In genomic region chr2:12685145-12685544, GRCh38 we compare ENCODE assay signal across 1 cellular context.
TF ChIP-seq lines count a peak whose summit lies in the region.

No MANE protein-coding gene starts in this region.

TF ChIP-seq in PFSK-1, 5 proteins besides CTCF, POLR2A, EP300 and RAD21 (continued from another document):
- 0 out of 4 replicates have a peak, but pooled peaks of 1 of the 2 experiments have one; percentile 9 for TF ChIP-seq REST (IDR thresholded peaks at IDR 0.05; ENCODE audit: insufficient read depth in 1 of 2, low read depth in 2 of 2, low read length in 2 of 2)
- TF ChIP-seq FOXP2 (optimal IDR thresholded peaks at IDR 0.05; ENCODE audit: borderline replicate concordance, extremely low read depth, extremely low read length, insufficient read depth): no peak
